9 cellular contexts compared by ENCODE assay signal in genomic region chr14:69346710-69347109, GRCh38. TPM values are rescaled to one million over a fixed set of nuclear protein-coding genes. Genes with fewer than 3 reads are reported as not detected.
DNase-seq lines count a peak whose midpoint lies in the region; ATAC-seq, FAIRE-seq and TF ChIP-seq lines count a peak whose summit lies in the region.
"Had no signal": no experiment of that assay in that cellular context is flagged by ENCODE, and none has a peak within 500 bp of the region (broad histone marks: within the 10 kb centered on the region; RNA-seq: fewer than 3 reads in every experiment).

No MANE protein-coding gene starts in this region.

- H3K27me3 Mint-ChIP-seq in CD14-positive monocyte (ENCODE audit: low read depth in 3 of 3) (peaks cover 3 to 15% (median 11%) of the 10 kb centered on the region in 3 donors), T-helper 17 cell (peaks cover 52% of the 10 kb centered on the region)

- H3K36me3 ChIP-seq in H7 (replicated peaks; ENCODE audit: control insufficient read depth, insufficient read depth, low read length) (no peaks in the 10 kb centered on the region; the same call in 1 of the 2 replicates), ascending aorta (no peaks in the 10 kb centered on the region), left lung (no peaks in the 10 kb centered on the region)

- H3K4me3 Mint-ChIP-seq in CD14-positive monocyte (no peak overlapping the region), T-helper 17 cell (no peak overlapping the region)

- ATAC-seq in left lung (peak; percentile 74), T-helper 17 cell (no peak), omental fat pad (ENCODE audit: low FRiP score) (no peak)

- H3K4me1 ChIP-seq in ascending aorta (no peaks in the 10 kb centered on the region), left lung (no peaks in the 10 kb centered on the region)

- H3K4me1 Mint-ChIP-seq in CD14-positive monocyte: peaks cover 10% of the 10 kb centered on the region
- no peaks in the 10 kb centered on the region for H3K4me1 Mint-ChIP-seq in T-helper 17 cell

- no peak overlapping the region for H3K27ac Mint-ChIP-seq in CD14-positive monocyte
- H3K27ac Mint-ChIP-seq in T-helper 17 cell: no peak overlapping the region

- FAIRE-seq in frontal cortex (lab: Jason Lieb, UNC): no peak
- FAIRE-seq: colon had no signal

- TF ChIP-seq CTCF in CD14-positive monocyte (IDR thresholded peaks at IDR 0.05) (peak; percentile 63), ascending aorta (IDR thresholded peaks at IDR 0.05) (peak in 2 of 3 experiments; percentile 32 to 48), left lung (IDR thresholded peaks at IDR 0.05) (peak in 1 of 2 donors; percentile 48), omental fat pad (IDR thresholded peaks at IDR 0.05) (no peak)

- DNase-seq in CD14-positive monocyte (ENCODE audit: low spot score) (no peak), H7 (peak; percentile 95), ascending aorta (ENCODE audit: low spot score in 2 of 2) (no peak), left lung (peak in 1 of 2 donors; percentile 80), T-helper 17 cell (no peak), frontal cortex (ENCODE audit: low spot score in 2 of 2) (no peak), NOMO-1 treated with dmso at 0.1 percent for 144 hours (lab: John Stamatoyannopoulos, UW; ENCODE audit: unreplicated experiment) (no peak), omental fat pad (ENCODE audit: low spot score) (no peak)

- H3K27me3 ChIP-seq in H7 (ENCODE audit: control insufficient read depth, insufficient read depth, low read length): no peaks in the 10 kb centered on the region
- H3K27me3 ChIP-seq in ascending aorta: no peaks in the 10 kb centered on the region
- H3K27me3 ChIP-seq in left lung: no peaks in the 10 kb centered on the region

- no peaks in the 10 kb centered on the region for H3K9me3 ChIP-seq in ascending aorta
- no peaks in the 10 kb centered on the region for H3K9me3 ChIP-seq in left lung
- no peaks in the 10 kb centered on the region for H3K9me3 ChIP-seq in T-helper 17 cell (ENCODE audit: control insufficient read depth, low read length, poor library complexity, severe bottlenecking)

- intact Hi-C loops in CD14-positive monocyte (cut with micrococcal nuclease): no loop called here
- intact Hi-C loops in ascending aorta (cut with DNase I): no loop called here
- intact Hi-C loops in left lung (cut with DNase I): no loop called here

- no peaks in the 10 kb centered on the region for H3K9me3 Mint-ChIP-seq in CD14-positive monocyte

- H3K27ac ChIP-seq in ascending aorta (no peak overlapping the region), left lung (no peak overlapping the region)

- H3K36me3 Mint-ChIP-seq in CD14-positive monocyte: no peaks in the 10 kb centered on the region
- H3K36me3 Mint-ChIP-seq in T-helper 17 cell (ENCODE audit: low read depth): peaks cover 2% of the 10 kb centered on the region

- H3K4me3 ChIP-seq in H7 (ENCODE audit: insufficient read depth, low read depth, low read length) (no peak overlapping the region), ascending aorta (no peak overlapping the region), left lung (no peak overlapping the region)

RNA-seq across cellular contexts. Expression of gene ERH, which starts 51.4 kb away (rescaled TPM):
- 10 to 100 TPM; 63.6 to 67.0 TPM for polyA plus RNA-seq in CD14-positive monocyte
- total RNA-seq in H7 (2014; rRNA removed; shearing (Covaris generic)): 207 and 394 TPM in 2 replicates
- total RNA-seq in ascending aorta: 31.1 TPM
- 100 to 1,000 TPM; 134 to 158 TPM for total RNA-seq in left lung
- 100 to 1,000 TPM; 102 to 118 TPM for total RNA-seq in T-helper 17 cell
- total RNA-seq in frontal cortex: 106 TPM
- 10 to 100 TPM; 62.4 to 70.9 (median 68.8) TPM for total RNA-seq in omental fat pad

RNA-seq across cellular contexts. Expression of gene SLC39A9, which starts 51.8 kb away (rescaled TPM):
- polyA plus RNA-seq in CD14-positive monocyte: 10 to 100 TPM; 37.6 to 44.2 TPM
- total RNA-seq in H7 (2014; rRNA removed; shearing (Covaris generic)): 53.1 and 55.5 TPM in 2 replicates
- total RNA-seq in ascending aorta (26.2 TPM), left lung (10 to 100 TPM; 64.8 to 66.4 TPM), T-helper 17 cell (10 to 100 TPM; 27.6 to 31.0 TPM), frontal cortex (118 TPM), omental fat pad (10 to 100 TPM; 57.9 to 80.7 (median 69.6) TPM)

Comparison
In these comparisons a context has a peak if more than half of its experiments do, and no peak if none do; other contexts are left out.
1. CTCF ChIP-seq: peak in CD14-positive monocyte (single experiment) and ascending aorta (2 of 3); none in omental fat pad (0 of 3).